27 cellular contexts compared by ENCODE assay signal in genomic region chr22:38849816-38850215, GRCh38.
"Had no signal": no experiment of that assay in that cellular context is flagged by ENCODE, and none has a peak within 500 bp of the region (broad histone marks: within the 10 kb centered on the region; RNA-seq: fewer than 3 reads in every experiment).

No MANE protein-coding gene starts in this region.

- H3K36me3 ChIP-seq: esophagus squamous epithelium, prostate gland, right atrium auricular region, sigmoid colon, stomach, tibial artery, upper lobe of left lung had no signal

- H3K36me3 Mint-ChIP-seq: immature natural killer cell; mesothelial cell of epicardium; naive B cell; natural killer cell treated with Interleukin-12 subunit alpha and Interleukin-12 subunit beta and Interleukin-15 and Interleukin-18, amount 100 ng/mL, for 72 hours; stimulated activated effector memory CD8-positive, alpha-beta T cell treated with anti-CD3 and anti-CD28 coated beads, Interleukin-12 subunit alpha, Interleukin-12 subunit beta, amount 100 ng/mL, for 72 hours had no signal

- H3K9me3 Mint-ChIP-seq: immature natural killer cell; mesothelial cell of epicardium; naive B cell; natural killer cell treated with Interleukin-12 subunit alpha and Interleukin-12 subunit beta and Interleukin-15 and Interleukin-18, amount 100 ng/mL, for 72 hours; neural crest cell; stimulated activated effector memory CD8-positive, alpha-beta T cell treated with anti-CD3 and anti-CD28 coated beads, Interleukin-12 subunit alpha, Interleukin-12 subunit beta, amount 100 ng/mL, for 72 hours had no signal

- DNase-seq: dermis blood vessel endothelial cell; effector memory CD4-positive, alpha-beta T cell; erythroblast; esophagus squamous epithelium; foreskin melanocyte; glutamatergic neuron; hypothalamus; immature natural killer cell; islet precursor cell; mesenchymal stem cell; naive B cell; sigmoid colon; stimulated activated CD4-positive, alpha-beta T cell treated with anti-CD3 and anti-CD28 coated beads, Interleukin-2, amount 100 ng/mL, for 24 hours; stimulated activated CD4-positive, alpha-beta T cell treated with anti-CD3 and anti-CD28 coated beads, Interleukin-4, amount 100 ng/mL, for 24 hours; stimulated activated naive CD4-positive, alpha-beta T cell treated with Interleukin-2 at 50 U/mL for 16 hours; stomach; testis; tibial artery had no signal

- H3K27me3 ChIP-seq: right atrium auricular region, sigmoid colon, testis, tibial artery, upper lobe of left lung had no signal

- H3K4me3 ChIP-seq: coronary artery, esophagus squamous epithelium, mucosa of descending colon, prostate gland, right atrium auricular region, sigmoid colon, stomach, testis, tibial artery, upper lobe of left lung had no signal

- H3K4me1 ChIP-seq: esophagus squamous epithelium, prostate gland, sigmoid colon, testis, upper lobe of left lung had no signal

- H3K9me3 ChIP-seq: esophagus squamous epithelium, mucosa of descending colon, prostate gland, right atrium auricular region, sigmoid colon, stomach, testis, tibial artery, upper lobe of left lung had no signal

- ATAC-seq: mucosa of descending colon; natural killer cell treated with Interleukin-12 subunit alpha and Interleukin-12 subunit beta and Interleukin-15 and Interleukin-18, amount 100 ng/mL, for 72 hours; stimulated activated effector memory CD8-positive, alpha-beta T cell treated with anti-CD3 and anti-CD28 coated beads, Interleukin-12 subunit alpha, Interleukin-12 subunit beta, amount 100 ng/mL, for 72 hours had no signal

- H3K27ac Mint-ChIP-seq: immature natural killer cell; mesothelial cell of epicardium; natural killer cell treated with Interleukin-12 subunit alpha and Interleukin-12 subunit beta and Interleukin-15 and Interleukin-18, amount 100 ng/mL, for 72 hours; stimulated activated effector memory CD8-positive, alpha-beta T cell treated with anti-CD3 and anti-CD28 coated beads, Interleukin-12 subunit alpha, Interleukin-12 subunit beta, amount 100 ng/mL, for 72 hours had no signal

- H3K4me1 Mint-ChIP-seq: immature natural killer cell; mesothelial cell of epicardium; stimulated activated effector memory CD8-positive, alpha-beta T cell treated with anti-CD3 and anti-CD28 coated beads, Interleukin-12 subunit alpha, Interleukin-12 subunit beta, amount 100 ng/mL, for 72 hours had no signal

- H3K4me3 Mint-ChIP-seq: immature natural killer cell; mesothelial cell of epicardium; naive B cell; natural killer cell treated with Interleukin-12 subunit alpha and Interleukin-12 subunit beta and Interleukin-15 and Interleukin-18, amount 100 ng/mL, for 72 hours; stimulated activated effector memory CD8-positive, alpha-beta T cell treated with anti-CD3 and anti-CD28 coated beads, Interleukin-12 subunit alpha, Interleukin-12 subunit beta, amount 100 ng/mL, for 72 hours had no signal

- H3K27ac ChIP-seq: coronary artery, esophagus squamous epithelium, prostate gland, right atrium auricular region, sigmoid colon, stomach, testis, tibial artery, upper lobe of left lung had no signal
